16 cellular contexts compared by ENCODE assay signal in the genomic region with DNA sequence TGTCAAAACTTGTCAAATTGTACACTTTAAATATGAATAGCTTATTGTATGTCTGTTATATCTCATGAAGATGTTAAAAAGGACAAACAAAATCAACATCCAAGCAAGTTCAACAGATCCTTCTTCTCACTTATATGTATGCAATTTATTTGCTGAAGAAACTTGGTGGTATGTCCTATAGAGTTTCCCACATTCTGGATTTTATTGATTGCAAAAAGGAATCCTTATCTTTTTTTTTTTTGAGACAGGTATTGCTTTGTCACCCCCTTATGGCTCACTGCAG.
"Had no signal": no experiment of that assay in that cellular context is flagged by ENCODE, and none has a peak within 500 bp of the region (broad histone marks: within the 10 kb centered on the region; RNA-seq: fewer than 3 reads in every experiment).

No MANE protein-coding gene starts in this region.

- H3K27ac ChIP-seq: neural progenitor cell, sigmoid colon, spleen, upper lobe of right lung had no signal

- H3K27ac Mint-ChIP-seq: activated naive CD8-positive, alpha-beta T cell treated with anti-CD3 and anti-CD28 coated beads, Interleukin-2, amount 10 ng/mL, durations not matched to agents 7 days and 5 days; brain; dendritic cell treated with granulocyte-macrophage colony-stimulating factor and Interleukin-4, amounts not matched to agents 40 ng/mL and 50 ng/mL, for 4 days; neural progenitor cell had no signal

- H3K36me3 ChIP-seq: heart left ventricle, neural progenitor cell, sigmoid colon, spleen, upper lobe of right lung had no signal

- H3K4me2 ChIP-seq: neural progenitor cell had no signal

- H3K36me3 Mint-ChIP-seq: brain, neural progenitor cell had no signal

- H3K4me1 ChIP-seq: neural progenitor cell had no signal

- H2AFZ ChIP-seq: neural progenitor cell had no signal

- H3K27me3 ChIP-seq: heart left ventricle, sigmoid colon, spleen, upper lobe of right lung had no signal

- H3K9me3 Mint-ChIP-seq: dendritic cell treated with granulocyte-macrophage colony-stimulating factor and Interleukin-4, amounts not matched to agents 40 ng/mL and 50 ng/mL, for 4 days; stimulated activated naive CD8-positive, alpha-beta T cell treated with anti-CD3 and anti-CD28 coated beads, Interleukin-15, amount 100 ng/mL, for 72 hours had no signal

- H3K27me3 Mint-ChIP-seq: dendritic cell treated with granulocyte-macrophage colony-stimulating factor and Interleukin-4, amounts not matched to agents 40 ng/mL and 50 ng/mL, for 4 days; stimulated activated naive CD8-positive, alpha-beta T cell treated with anti-CD3 and anti-CD28 coated beads, Interleukin-15, amount 100 ng/mL, for 72 hours had no signal

- DNase-seq: activated CD4-positive, CD25-positive, alpha-beta regulatory T cell treated with anti-CD3 and anti-CD28 coated beads, Interleukin-2, amount 50 U/mL, for 72 hours; activated CD8-positive, alpha-beta memory T cell treated with anti-CD3 and anti-CD28 coated beads for 24 hours; activated gamma-delta T cell; activated naive CD8-positive, alpha-beta T cell treated with anti-CD3 and anti-CD28 coated beads, Interleukin-2, amount 10 ng/mL, durations not matched to agents 7 days and 5 days; activated T-cell treated with anti-CD3 and anti-CD28 coated beads for 4 hours; effector memory CD4-positive, alpha-beta T cell; heart left ventricle; midbrain; sigmoid colon; spleen; stimulated activated naive CD8-positive, alpha-beta T cell treated with anti-CD3 and anti-CD28 coated beads, Interleukin-15, amount 100 ng/mL, for 72 hours; T1000; upper lobe of right lung had no signal

- H3K9me3 ChIP-seq: sigmoid colon, upper lobe of right lung had no signal

- H3K9ac ChIP-seq: neural progenitor cell had no signal

- ATAC-seq: heart left ventricle, upper lobe of right lung had no signal

- H3K4me3 Mint-ChIP-seq: activated naive CD8-positive, alpha-beta T cell treated with anti-CD3 and anti-CD28 coated beads, Interleukin-2, amount 10 ng/mL, durations not matched to agents 7 days and 5 days; dendritic cell treated with granulocyte-macrophage colony-stimulating factor and Interleukin-4, amounts not matched to agents 40 ng/mL and 50 ng/mL, for 4 days; neural progenitor cell; stimulated activated naive CD8-positive, alpha-beta T cell treated with anti-CD3 and anti-CD28 coated beads, Interleukin-15, amount 100 ng/mL, for 72 hours had no signal

- H3K4me3 ChIP-seq: heart left ventricle, neural progenitor cell, sigmoid colon, spleen, upper lobe of right lung had no signal
